11 cellular contexts compared by ENCODE assay signal in the genomic region with DNA sequence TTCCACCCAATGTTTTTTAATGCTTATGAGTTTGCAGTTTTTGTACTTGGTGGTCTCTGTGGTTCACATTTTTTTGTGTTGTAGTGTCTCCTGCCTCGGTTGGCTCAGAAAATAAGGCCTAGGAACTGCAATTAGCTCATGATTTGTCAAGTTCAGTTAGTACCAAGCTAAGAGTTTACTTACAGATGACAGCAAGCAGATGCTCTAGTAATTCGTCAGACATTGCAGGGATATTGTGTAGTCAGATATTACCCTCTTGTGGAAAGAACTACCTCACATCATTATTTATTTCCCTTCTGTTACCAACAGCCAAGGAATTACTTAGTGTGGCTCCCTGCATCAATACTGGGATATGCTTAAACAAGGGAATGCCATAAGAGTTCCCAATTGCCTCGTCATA. TPM values are rescaled to one million over a fixed set of nuclear protein-coding genes. Genes with fewer than 3 reads are reported as not detected.
DNase-seq lines count a peak whose midpoint lies in the region; ATAC-seq and TF ChIP-seq lines count a peak whose summit lies in the region.
"Had no signal": no experiment of that assay in that cellular context is flagged by ENCODE, and none has a peak within 500 bp of the region (broad histone marks: within the 10 kb centered on the region; RNA-seq: fewer than 3 reads in every experiment).

No MANE protein-coding gene starts in this region.

- TF ChIP-seq CTCF in BJ (IDR thresholded peaks at IDR 0.05; ENCODE audit: insufficient read depth, low read depth, low read length) (no peak), HFFc6 (IDR thresholded peaks at IDR 0.05) (peak; percentile 34)

- peaks cover 4% of the 10 kb centered on the region for H3K36me3 ChIP-seq in BJ (ENCODE audit: control insufficient read depth, insufficient read depth, low read length)

- H3K27me3 ChIP-seq in BJ (ENCODE audit: control insufficient read depth, insufficient read depth, low read length), result no peaks in the 10 kb centered on the region

- CTCF ChIA-PET in BJ (lab: Yijun Ruan, JAX), result interaction anchor here (1.6 to 2.5 kb wide), 3 partner anchors 37 to 310 kb away, joined by 3 to 7 read pairs (median 5); no protein-coding TSS in a partner anchor

- POLR2A ChIA-PET in BJ (lab: Charles Lee), result no interaction called here

- peak overlapping the region; percentile 64 for H3K4me3 Mint-ChIP-seq in HFFc6

- H3K27me3 Mint-ChIP-seq in HFFc6 (ENCODE audit: insufficient read depth), result peaks cover 2% of the 10 kb centered on the region

- H3K27ac Mint-ChIP-seq in HFFc6, result peak overlapping the region; percentile 88

- H3K4me3 ChIP-seq in BJ (ENCODE audit: low read depth, low read length), result no peak overlapping the region

- peak; percentile 90 for DNase-seq in BJ (ENCODE audit: low read depth)
- peak; percentile 90 for DNase-seq in HFFc6
- DNase-seq in dedifferentiated amniotic fluid mesenchymal stem cell (ENCODE audit: extremely low spot score), result peak; percentile 86
- peak; percentile 63 for DNase-seq in myocyte (ENCODE audit: low read depth)
- DNase-seq in inferior parietal cortex (ENCODE audit: extremely low spot score), result no peak
- no peak for DNase-seq in NCI-H2081 treated with DMSO at 0.1 percent for 48 hours (lab: John Stamatoyannopoulos, UW)
- no peak for DNase-seq in effector CD4-positive, alpha-beta T cell
- DNase-seq: activated CD4-positive, alpha-beta T cell treated with anti-CD3 and anti-CD28 coated beads for 48 hours; activated naive CD4-positive, alpha-beta T cell treated with Interleukin-2 at 50 U/mL for 16 hours; stimulated activated CD4-positive, alpha-beta T cell treated with anti-CD3 and anti-CD28 coated beads, Interleukin-12 subunit alpha, Interleukin-12 subunit beta, amount 100 ng/mL, for 4 hours had no signal

- no peak for ATAC-seq in HG03565 (IDR thresholded peaks at IDR 0.05; ENCODE audit: unreplicated experiment)

- H3K36me3 Mint-ChIP-seq in HFFc6 (ENCODE audit: low read depth), result peaks cover 40% of the 10 kb centered on the region

- H3K4me1 Mint-ChIP-seq in HFFc6 (ENCODE audit: low read depth), result peaks cover 93% of the 10 kb centered on the region

- H3K9me3 Mint-ChIP-seq in HFFc6, result no peaks in the 10 kb centered on the region

RNA-seq across cellular contexts. Expression of gene DYRK2, which starts 14.6 kb away (rescaled TPM):
- polyA plus RNA-seq in BJ (2011; rRNA removed), result 33.0 and 38.4 TPM in 2 replicates
- 59.9 and 69.2 TPM in 2 replicates for polyA minus RNA-seq in BJ (2011; rRNA and poly(A)+ RNA removed)
- total RNA-seq in HFFc6 (2021; fragmentation: NEBNext Ultra II Directional; extraction: Animal tissue kit (Norgen Biotek cat#: 25700)), result 10 to 100 TPM; 30.4 to 40.1 (median 31.6) TPM
- 69.5 and 89.0 TPM in 2 replicates for total RNA-seq in myocyte
- 26.4 TPM for polyA plus RNA-seq in myocyte (2012)

Comparison
In these comparisons a context has a peak if more than half of its experiments do, and no peak if none do; other contexts are left out.
1. DNase-seq: peak in BJ (single experiment), HFFc6 (single experiment), dedifferentiated amniotic fluid mesenchymal stem cell (single experiment) and myocyte (single experiment); none in inferior parietal cortex (single experiment), NCI-H2081 treated with DMSO at 0.1 percent for 48 hours (single experiment) and effector CD4-positive, alpha-beta T cell (single experiment).